23 cellular contexts compared by ENCODE assay signal in genomic region chr15:77724649-77725048, GRCh38.
DNase-seq lines count a peak whose midpoint lies in the region; FAIRE-seq and TF ChIP-seq lines count a peak whose summit lies in the region.
"Had no signal": no experiment of that assay in that cellular context is flagged by ENCODE, and none has a peak within 500 bp of the region (broad histone marks: within the 10 kb centered on the region; RNA-seq: fewer than 3 reads in every experiment).

No MANE protein-coding gene starts in this region.

- H3K79me2 ChIP-seq in H1 (ENCODE audit: control insufficient read depth in 1 of 2, insufficient read depth in 2 of 2, low read length in 2 of 2): no peaks in the 10 kb centered on the region

- no TSS peak for BruUV-seq in A673 (replicated peaks; lab: Mats Ljungman, UMichigan)

- H3K9me3 ChIP-seq in A673 (ENCODE audit: low read depth, low read length, poor library complexity, severe bottlenecking): no peaks in the 10 kb centered on the region
- no peaks in the 10 kb centered on the region for H3K9me3 ChIP-seq in H1 (ENCODE audit: insufficient read depth in 2 of 2, low read depth in 1 of 2, low read length in 1 of 2)
- H3K9me3 ChIP-seq: A549, BE2C, BLaER1, Caco-2 had no signal

- DNase-seq in A673 (ENCODE audit: low spot score): no peak
- no peak for DNase-seq in H1 (ENCODE audit: low read depth in 1 of 2, low spot score in 2 of 2)
- no peak for DNase-seq in H4 (ENCODE audit: low spot score)
- no peak for DNase-seq in C1 segment of cervical spinal cord (lab: John Stamatoyannopoulos, UW)
- no peak for DNase-seq in NCI-H446 treated with DMSO at 0.1 percent for 48 hours (lab: John Stamatoyannopoulos, UW)
- DNase-seq: ACHN; BE2C; Caco-2; Calu3; CD4-positive, alpha-beta T cell; CD8-positive, alpha-beta T cell; DMS79 treated with DMSO at 0.1 percent for 48 hours; GF-D8 had no signal

- POLR2A ChIA-PET in A673 (lab: Charles Lee; ENCODE audit: low non-redundant PET) (no interaction called here), H1 (lab: Charles Lee; ENCODE audit: partially characterized antibody) (no interaction called here)

- H2BK12ac ChIP-seq in H1 (ENCODE audit: low read depth, low read length): peak overlapping the region; percentile 60; the same call in 1 of the 2 replicates

- no peak for FAIRE-seq in H1 (lab: Jason Lieb, UNC)
- FAIRE-seq: A549, D721Med, G401.6, GM12891, GM18507 had no signal

- CTCF ChIA-PET in A673 (lab: Charles Lee): no interaction called here
- CTCF ChIA-PET in H1 (lab: Charles Lee; ENCODE audit: partially characterized antibody): interaction anchor here (4.1 kb wide), 1 partner anchor 8 kb away, joined by 16 read pairs; no protein-coding TSS in a partner anchor

- 0 out of 2 replicates have a peak overlapping the region, but pooled peaks have one; percentile 46 for H2BK15ac ChIP-seq in H1 (ENCODE audit: low read length)

- TF ChIP-seq EP300 in H1 (IDR thresholded peaks at IDR 0.05; ENCODE audit: borderline replicate concordance in 1 of 2, low read depth in 2 of 2, low read length in 2 of 2): no peak

- H3K27ac ChIP-seq in A673 (ENCODE audit: low read depth, low read length, poor library complexity, severe bottlenecking) (peak overlapping the region; percentile 5), angular gyrus (ENCODE audit: low read depth, low read length) (peak overlapping the region; percentile 74), H1 (ENCODE audit: low read depth, low read length) (no peak overlapping the region), temporal lobe (ENCODE audit: low read depth, low read length) (peak overlapping the region; percentile 55)
- H3K27ac ChIP-seq: 22Rv1, A549, BLaER1, C4-2B had no signal

- H2BK20ac ChIP-seq in H1 (ENCODE audit: low read length): no peak overlapping the region

- H2AK5ac ChIP-seq in H1 (ENCODE audit: low read depth, low read length): peak overlapping the region; percentile 65; the same call in 1 of the 2 replicates

- H3K23me2 ChIP-seq in H1 (ENCODE audit: low read depth, low read length): no peaks in the 10 kb centered on the region

- H3K23ac ChIP-seq in H1 (ENCODE audit: insufficient read length): no peak overlapping the region

- H3K56ac ChIP-seq in H1 (replicated peaks; ENCODE audit: insufficient read length, low read depth, low read length): no peak overlapping the region

- TF ChIP-seq CTCF in A673 (conservative IDR thresholded peaks at IDR 0.05; ENCODE audit: low read depth, low read length) (no peak), H1 (IDR thresholded peaks at IDR 0.05; ENCODE audit: control extremely low read depth in 1 of 3, insufficient read depth in 1 of 3, low read depth in 1 of 3, low read length in 3 of 3) (no peak)

- H3K18ac ChIP-seq in H1 (ENCODE audit: extremely low read depth, low read length): no peak overlapping the region; the same call in 1 of the 2 replicates

- no peak overlapping the region for H4K5ac ChIP-seq in H1 (ENCODE audit: insufficient read length, low read depth, low read length)

- WGBS in H1 (ENCODE audit: extremely low coverage in 1 of 2, insufficient coverage in 1 of 2, insufficient read length in 1 of 2, insufficient replicate concordance in 2 of 2, low coverage in 1 of 2, low lambda C conversion rate in 2 of 2, missing lambda C conversion rate in 1 of 2), 2 experiments: 90% methylated on average over 5 of the region's 5 CpGs; no CpG with 5 or more reads in 1 of the 2 experiments

- H3K27me3 ChIP-seq in A673 (replicated peaks; ENCODE audit: insufficient read depth, low read depth, low read length, poor library complexity) (no peaks in the 10 kb centered on the region), H1 (replicated peaks in 1 of 4; ENCODE audit: control insufficient read depth in 3 of 4, extremely low read depth in 1 of 4, insufficient read depth in 3 of 4, low read length in 3 of 4) (no peaks in the 10 kb centered on the region)
- H3K27me3 ChIP-seq: BE2C, BLaER1 had no signal

- H2AFZ ChIP-seq in H1 (ENCODE audit: low read length): no peak overlapping the region

- H3K36me3 ChIP-seq in A673 (ENCODE audit: insufficient read depth, low read length, poor library complexity, severe bottlenecking) (no peaks in the 10 kb centered on the region), H1 (ENCODE audit: control insufficient read depth in 2 of 4, insufficient read depth in 4 of 4, low read length in 3 of 4) (no peaks in the 10 kb centered on the region)
- H3K36me3 ChIP-seq: BE2C, BLaER1 had no signal

- no peak overlapping the region for H4K91ac ChIP-seq in H1 (replicated peaks; ENCODE audit: insufficient read length, low read length)

- no peaks in the 10 kb centered on the region for H4K20me1 ChIP-seq in H1 (replicated peaks in 1 of 2; ENCODE audit: control insufficient read depth in 1 of 2, insufficient read depth in 2 of 2, low read length in 2 of 2)
- H4K20me1 ChIP-seq: BLaER1 had no signal

- no peak overlapping the region for H2BK120ac ChIP-seq in H1 (replicated peaks; ENCODE audit: low read depth, low read length)

- H3K14ac ChIP-seq in H1 (ENCODE audit: insufficient read length): no peak overlapping the region

- H3K4me2 ChIP-seq in H1 (ENCODE audit: insufficient read depth in 1 of 2, low read depth in 2 of 2, low read length in 2 of 2): no peak overlapping the region
- H3K4me2 ChIP-seq: A549 had no signal

- no peak overlapping the region for H3K4ac ChIP-seq in H1 (replicated peaks; ENCODE audit: insufficient read length, low read depth, low read length)

- intact Hi-C loops in A673 (cut with micrococcal nuclease; ENCODE audit: unreplicated experiment): no loop called here

- H3K79me1 ChIP-seq in H1 (ENCODE audit: low read depth, low read length): no peaks in the 10 kb centered on the region

- H3K9ac ChIP-seq in H1 (replicated peaks in 1 of 4; ENCODE audit: extremely low read depth in 1 of 4, low read depth in 3 of 4, low read length in 3 of 4): no peak overlapping the region
- H3K9ac ChIP-seq: BLaER1 had no signal

- H3K4me1 ChIP-seq in A673 (ENCODE audit: insufficient read depth, low read length, poor library complexity, severe bottlenecking) (peaks cover 20% of the 10 kb centered on the region), H1 (replicated peaks in 1 of 4; ENCODE audit: control insufficient read depth in 3 of 4, insufficient read depth in 4 of 4, low read length in 3 of 4) (peaks cover 0 to 4% (median 1%) of the 10 kb centered on the region in 4 experiments; a peak in 1 of 7 replicates)
- H3K4me1 ChIP-seq: A549, Caco-2 had no signal

- 0 out of 2 replicates have a peak overlapping the region, but pooled peaks have one; percentile 35 for H2BK5ac ChIP-seq in H1 (ENCODE audit: low read depth, low read length)

- no peak for TF ChIP-seq POLR2A in H1 (IDR thresholded peaks at IDR 0.05; ENCODE audit: control extremely low read depth in 1 of 2, low read depth in 2 of 2, low read length in 2 of 2)

- TF ChIP-seq RAD21 in H1 (IDR thresholded peaks at IDR 0.05 in 1 of 2, conservative IDR thresholded peaks at IDR 0.05 in 1 of 2; ENCODE audit: low read depth in 2 of 2, low read length in 2 of 2): no peak

- H4K8ac ChIP-seq in H1 (ENCODE audit: extremely low read depth, insufficient read depth, low read length): no peak overlapping the region

- no peak overlapping the region for H3K4me3 ChIP-seq in A673 (ENCODE audit: low read depth, low read length, poor library complexity, severe bottlenecking)
- H3K4me3 ChIP-seq in H1 (ENCODE audit: extremely low read depth in 1 of 4, insufficient read depth in 2 of 4, low read depth in 3 of 4, low read length in 4 of 4): no peak overlapping the region
- H3K4me3 ChIP-seq: A549, BLaER1 had no signal

TF ChIP-seq in H1, 55 proteins besides CTCF, POLR2A, EP300 and RAD21:
- TF ChIP-seq RNF2 (IDR thresholded peaks at IDR 0.05; ENCODE audit: borderline replicate concordance, low read depth, low read length, missing control alignments, poor library complexity, severe bottlenecking) (no peak), GABPA (IDR thresholded peaks at IDR 0.05; ENCODE audit: borderline replicate concordance, insufficient read depth, low read length) (no peak)
